8 cellular contexts compared by ENCODE assay signal in genomic region chr1:29235955-29236742, GRCh38. TPM values are rescaled to one million over a fixed set of nuclear protein-coding genes. Genes with fewer than 3 reads are reported as not detected.
A peak's percentile ranks its signal among the peaks of the same experiment; 100 is the strongest.
DNase-seq lines count a peak whose midpoint lies in the region; ATAC-seq, FAIRE-seq and TF ChIP-seq lines count a peak whose summit lies in the region.

TSS of gene PTPRU (plus strand) at chr1:29236522. CDS start at chr1:29236645, 123 bp downstream.

- H3K9me3 ChIP-seq in ES-I3 (ENCODE audit: control insufficient read depth, insufficient read depth, low read length) (no peaks in the 10 kb centered on the region), keratinocyte (ENCODE audit: control insufficient read depth, low read depth, low read length) (no peaks in the 10 kb centered on the region)

- no peaks in the 10 kb centered on the region for H3K79me2 ChIP-seq in keratinocyte (ENCODE audit: control insufficient read depth, insufficient read depth, low read length)

- FAIRE-seq in keratinocyte (lab: Jason Lieb, UNC), result no peak

- H3K36me3 ChIP-seq in ES-I3 (ENCODE audit: insufficient read depth, low read length) (no peaks in the 10 kb centered on the region), keratinocyte (ENCODE audit: control insufficient read depth in 2 of 2, extremely low read depth in 1 of 2, insufficient read depth in 2 of 2, low read length in 2 of 2) (no peaks in the 10 kb centered on the region)

- peak within 1 kb of the TSS; percentile 75 for H3K9ac ChIP-seq in ES-I3 (ENCODE audit: low read depth, low read length)
- peak within 1 kb of the TSS; percentile 64 for H3K9ac ChIP-seq in keratinocyte (ENCODE audit: control insufficient read depth, extremely low read depth, insufficient read depth, low read length)

- peaks cover 8% of the 10 kb centered on the region for H3K27me3 Mint-ChIP-seq in HFFc6 (ENCODE audit: insufficient read depth)

- DNase-seq in HFFc6 (peak; percentile 39), NCI-H1694 treated with DMSO at 0.1 percent for 48 hours (lab: John Stamatoyannopoulos, UW) (peak; percentile 9), caudate nucleus (lab: John Stamatoyannopoulos, UW) (peak in 53 of 61 donors; percentile 8 to 81 (median 50)), keratinocyte (ENCODE audit: low read depth, low spot score) (no peak)
- DNase-seq in activated CD4-positive, CD25-positive, alpha-beta regulatory T cell (lab: John Stamatoyannopoulos, UW), result peak; percentile 65 to 75 (median 69)
- DNase-seq in stimulated activated CD4-positive, alpha-beta T cell treated with anti-CD3 and anti-CD28 coated beads, Interleukin-15, amount 100 ng/mL, for 1 hour (ENCODE audit: low read depth in 1 of 2, low spot score in 1 of 2), result peak; percentile 58 to 84

- H3K4me3 ChIP-seq in keratinocyte (ENCODE audit: control insufficient read depth in 2 of 3, extremely low read depth in 1 of 3, insufficient read depth in 2 of 3, low read depth in 1 of 3, low read length in 3 of 3), result peak within 1 kb of the TSS; percentile 53 to 78 (median 74)

- TF ChIP-seq CTCF in HFFc6 (IDR thresholded peaks at IDR 0.05) (peak; percentile 88), keratinocyte (optimal IDR thresholded peaks at IDR 0.05 in 1 of 3, IDR thresholded peaks at IDR 0.05 in 1 of 3, conservative IDR thresholded peaks at IDR 0.05 in 1 of 3; ENCODE audit: extremely low read depth in 1 of 3, insufficient read depth in 2 of 3, low read length in 3 of 3) (peak; percentile 33 to 92 (median 63))

- no peaks in the 10 kb centered on the region for H3K36me3 Mint-ChIP-seq in HFFc6 (ENCODE audit: low read depth)

- no peaks in the 10 kb centered on the region for H3K9me1 ChIP-seq in keratinocyte (ENCODE audit: control insufficient read depth, extremely low read depth, insufficient read depth, low read length)

- H3K9me3 Mint-ChIP-seq in HFFc6, result no peaks in the 10 kb centered on the region

- H3K27ac ChIP-seq in caudate nucleus (ENCODE audit: low read depth, low read length), result no peak within 1 kb of the TSS
- peak within 1 kb of the TSS; percentile 26 for H3K27ac ChIP-seq in keratinocyte (ENCODE audit: control insufficient read depth, insufficient read depth, low read length)

- no peak for ATAC-seq in GM18858 (IDR thresholded peaks at IDR 0.05; ENCODE audit: unreplicated experiment)

- no peaks in the 10 kb centered on the region for H4K20me1 ChIP-seq in keratinocyte (ENCODE audit: control insufficient read depth, extremely low read depth, insufficient read depth, low read length)

- H3K27me3 ChIP-seq in keratinocyte (ENCODE audit: control insufficient read depth, extremely low read depth, insufficient read depth, low read length), result peaks cover 17% of the 10 kb centered on the region

- peak within 1 kb of the TSS; percentile 89 for H2AFZ ChIP-seq in keratinocyte (ENCODE audit: control insufficient read depth, low read length)

- H3K4me1 ChIP-seq in ES-I3 (ENCODE audit: insufficient read depth, low read length) (peaks cover 15% of the 10 kb centered on the region), keratinocyte (ENCODE audit: control insufficient read depth, extremely low read depth, insufficient read depth, low read length) (peaks cover 20% of the 10 kb centered on the region)

- peak within 1 kb of the TSS; percentile 6 for H3K27ac Mint-ChIP-seq in HFFc6

- peak within 1 kb of the TSS; percentile 86 for H3K4me3 Mint-ChIP-seq in HFFc6

- dilution Hi-C loops in keratinocyte (cut with MboI; ENCODE audit: extremely low pct_ligation_motif_present, low sequenced_read_pairs), result loop anchor here (25.0 kb wide), 1 partner anchor 126 kb away; no protein-coding TSS in a partner anchor

- peak within 1 kb of the TSS; percentile 100 for H3K4me2 ChIP-seq in keratinocyte (ENCODE audit: control insufficient read depth, extremely low read depth, insufficient read depth, low read depth, low read length)

- peaks cover 35% of the 10 kb centered on the region for H3K4me1 Mint-ChIP-seq in HFFc6 (ENCODE audit: low read depth)

RNA-seq across cellular contexts. Expression of gene PTPRU, which starts in this region (rescaled TPM):
- 1 to 10 TPM; 5.6 to 8.1 (median 7.0) TPM for total RNA-seq in HFFc6 (2021; fragmentation: NEBNext Ultra II Directional; extraction: Animal tissue kit (Norgen Biotek cat#: 25700))
- polyA plus RNA-seq in keratinocyte, result 4.3 to 6.4 TPM (median 5.4 TPM) in 3 replicates
- polyA plus RNA-seq in keratinocyte (2011; ENCODE audit: low read depth), result 2.4 TPM
- polyA plus RNA-seq in keratinocyte (2011; cell fraction: cytosol; rRNA removed), result 2.9 and 5.1 TPM in 2 replicates
- 10.8 and 15.2 TPM in 2 replicates for polyA plus RNA-seq in keratinocyte (2011; cell fraction: nucleus; rRNA removed)
- polyA plus RNA-seq in keratinocyte (2012; ENCODE audit: low replicate concordance), result 8.9 and 9.2 TPM in 2 replicates
- 11.0 to 19.3 TPM (median 12.7 TPM) in 3 replicates for polyA minus RNA-seq in keratinocyte
- polyA minus RNA-seq in keratinocyte (2011; cell fraction: cytosol; rRNA and poly(A)+ RNA removed), result 25.9 TPM
- polyA minus RNA-seq in keratinocyte (2011; cell fraction: nucleus; rRNA and poly(A)+ RNA removed), result 26.5 and 27.2 TPM in 2 replicates
